ENCODE assay signal across 6 cellular contexts in the genomic region with DNA sequence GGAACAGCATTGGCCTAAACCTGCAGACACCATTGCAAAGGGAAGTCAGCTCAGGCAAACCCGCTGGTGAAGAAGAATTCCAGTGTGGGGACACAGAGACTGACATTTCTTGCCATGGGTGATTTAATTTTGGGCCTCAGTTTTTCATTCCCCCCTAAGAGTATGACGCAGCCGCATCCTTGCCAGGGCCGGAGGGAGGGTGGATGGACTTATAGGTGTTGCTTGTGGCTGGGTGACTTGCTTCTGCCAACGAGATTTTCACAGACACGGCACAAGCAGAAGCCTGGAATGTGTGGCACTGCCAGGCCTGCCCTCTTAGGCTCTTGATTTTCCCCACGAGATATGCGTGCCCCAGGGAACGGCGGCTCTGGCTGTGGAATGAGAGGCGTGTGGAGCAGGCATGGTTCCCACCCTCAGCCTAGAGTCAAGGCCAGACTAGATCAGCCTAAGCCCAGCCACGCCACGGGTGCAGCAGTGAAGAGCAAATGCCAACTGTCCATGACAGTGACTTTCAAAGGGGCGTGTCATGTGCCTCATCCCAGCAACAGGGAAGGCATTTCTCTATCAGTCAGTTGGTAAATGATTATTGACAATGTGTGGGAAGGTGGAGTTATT. TPM values are rescaled to one million over a fixed set of nuclear protein-coding genes. Genes with fewer than 3 reads are reported as not detected.
A peak's percentile ranks its signal among the peaks of the same experiment; 100 is the strongest.
DNase-seq lines count a peak whose midpoint lies in the region; ATAC-seq and TF ChIP-seq lines count a peak whose summit lies in the region.
"Not testable (repeated sequence)": the region's sequence is repeated elsewhere in the genome, so short reads cannot be mapped to it uniquely, and the experiment has no call there.

No MANE protein-coding gene starts in this region.

- peaks cover 36% of the 10 kb centered on the region for H4K20me1 ChIP-seq in Loucy (ENCODE audit: insufficient read depth, low read length, poor library complexity, severe bottlenecking)

- H3K27ac ChIP-seq in CD8-positive, alpha-beta memory T cell (ENCODE audit: low read depth, low read length) = not testable (repeated sequence)

- H2AFZ ChIP-seq in Loucy (ENCODE audit: low read length) = not testable (repeated sequence)

- H3K27me3 ChIP-seq in CD8-positive, alpha-beta memory T cell (ENCODE audit: insufficient read depth, low read length, poor library complexity, severe bottlenecking); Loucy (ENCODE audit: insufficient read depth, low read length, poor library complexity, severe bottlenecking): not testable (repeated sequence)

- not testable (repeated sequence) for H3K9me2 ChIP-seq in Loucy (replicated peaks; ENCODE audit: low read depth, low read length)

- ATAC-seq in central memory CD8-positive, alpha-beta T cell (replicated peaks; ENCODE audit: extremely low read depth, poor library complexity, severe bottlenecking); stimulated activated effector memory CD8-positive, alpha-beta T cell treated with anti-CD3 and anti-CD28 coated beads, Interleukin-12 subunit alpha, Interleukin-12 subunit beta, amount 100 ng/mL, for 72 hours: not testable (repeated sequence)

- peaks cover 48 to 75% (median 57%) of the 10 kb centered on the region in 3 donors for H3K4me1 Mint-ChIP-seq in CD8-positive, alpha-beta memory T cell
- H3K4me1 Mint-ChIP-seq in activated naive CD4-positive, alpha-beta T cell treated with anti-CD3 and anti-CD28 coated beads, Interleukin-2, amount 10 ng/mL, durations not matched to agents 7 days and 5 days = peaks cover 23% of the 10 kb centered on the region
- H3K4me1 Mint-ChIP-seq in central memory CD8-positive, alpha-beta T cell = peaks cover 56% of the 10 kb centered on the region
- not testable (repeated sequence) for H3K4me1 Mint-ChIP-seq in neural crest cell
- peaks cover 53% of the 10 kb centered on the region for H3K4me1 Mint-ChIP-seq in stimulated activated effector memory CD8-positive, alpha-beta T cell treated with anti-CD3 and anti-CD28 coated beads, Interleukin-12 subunit alpha, Interleukin-12 subunit beta, amount 100 ng/mL, for 72 hours

- not testable (repeated sequence) for H3K4me1 ChIP-seq in CD8-positive, alpha-beta memory T cell (ENCODE audit: insufficient read depth, low read length)
- H3K4me1 ChIP-seq in Loucy (ENCODE audit: insufficient read depth, low read length, poor library complexity, severe bottlenecking) = peaks cover 28% of the 10 kb centered on the region

- not testable (repeated sequence) for TF ChIP-seq CTCF in Loucy (conservative IDR thresholded peaks at IDR 0.05; ENCODE audit: low read length); neural crest cell (conservative IDR thresholded peaks at IDR 0.05)

- H3K36me3 Mint-ChIP-seq in CD8-positive, alpha-beta memory T cell = peaks cover 2 to 68% (median 7%) of the 10 kb centered on the region in 3 donors
- H3K36me3 Mint-ChIP-seq in activated naive CD4-positive, alpha-beta T cell treated with anti-CD3 and anti-CD28 coated beads, Interleukin-2, amount 10 ng/mL, durations not matched to agents 7 days and 5 days = peaks cover 30% of the 10 kb centered on the region
- H3K36me3 Mint-ChIP-seq in central memory CD8-positive, alpha-beta T cell (ENCODE audit: insufficient read depth) = peaks cover 23% of the 10 kb centered on the region
- H3K36me3 Mint-ChIP-seq in neural crest cell (ENCODE audit: low read depth) = peaks cover 43% of the 10 kb centered on the region
- peaks cover 84% of the 10 kb centered on the region for H3K36me3 Mint-ChIP-seq in stimulated activated effector memory CD8-positive, alpha-beta T cell treated with anti-CD3 and anti-CD28 coated beads, Interleukin-12 subunit alpha, Interleukin-12 subunit beta, amount 100 ng/mL, for 72 hours

- H3K27ac Mint-ChIP-seq in CD8-positive, alpha-beta memory T cell = peak overlapping the region in 5 of 8 donors; percentile 7 to 86 (median 43)
- peak overlapping the region; percentile 42 for H3K27ac Mint-ChIP-seq in activated naive CD4-positive, alpha-beta T cell treated with anti-CD3 and anti-CD28 coated beads, Interleukin-2, amount 10 ng/mL, durations not matched to agents 7 days and 5 days
- peak overlapping the region; percentile 20 for H3K27ac Mint-ChIP-seq in central memory CD8-positive, alpha-beta T cell (ENCODE audit: low read depth)
- not testable (repeated sequence) for H3K27ac Mint-ChIP-seq in neural crest cell (ENCODE audit: unreplicated experiment)
- peak overlapping the region; percentile 79 for H3K27ac Mint-ChIP-seq in stimulated activated effector memory CD8-positive, alpha-beta T cell treated with anti-CD3 and anti-CD28 coated beads, Interleukin-12 subunit alpha, Interleukin-12 subunit beta, amount 100 ng/mL, for 72 hours

- H3K9ac ChIP-seq in Loucy (ENCODE audit: low read depth, low read length, poor library complexity, severe bottlenecking) = not testable (repeated sequence)

- DNase-seq in CD8-positive, alpha-beta memory T cell; activated naive CD4-positive, alpha-beta T cell treated with anti-CD3 and anti-CD28 coated beads, Interleukin-2, amount 10 ng/mL, durations not matched to agents 7 days and 5 days; central memory CD8-positive, alpha-beta T cell (ENCODE audit: low spot score in 2 of 2); neural crest cell (ENCODE audit: low read depth, low spot score); stimulated activated effector memory CD8-positive, alpha-beta T cell treated with anti-CD3 and anti-CD28 coated beads, Interleukin-12 subunit alpha, Interleukin-12 subunit beta, amount 100 ng/mL, for 72 hours (ENCODE audit: low spot score in 2 of 2): not testable (repeated sequence)

- POLR2A ChIA-PET in CD8-positive, alpha-beta memory T cell (lab: Charles Lee) = not testable (repeated sequence)

- H3K4me3 ChIP-seq in CD8-positive, alpha-beta memory T cell (ENCODE audit: low read length); Loucy (ENCODE audit: low read length, poor library complexity, severe bottlenecking): not testable (repeated sequence)

- H3K27me3 Mint-ChIP-seq in CD8-positive, alpha-beta memory T cell; activated naive CD4-positive, alpha-beta T cell treated with anti-CD3 and anti-CD28 coated beads, Interleukin-2, amount 10 ng/mL, durations not matched to agents 7 days and 5 days; central memory CD8-positive, alpha-beta T cell; neural crest cell (ENCODE audit: low read depth): not testable (repeated sequence)

- peak overlapping the region; percentile 42 for H3K4me2 ChIP-seq in Loucy (ENCODE audit: low read depth, low read length, poor library complexity, severe bottlenecking)

- H3K9me3 ChIP-seq in CD8-positive, alpha-beta memory T cell (ENCODE audit: low read length); Loucy (ENCODE audit: insufficient read depth, low read depth, low read length): not testable (repeated sequence)

- CTCF ChIA-PET in CD8-positive, alpha-beta memory T cell (lab: Charles Lee); activated naive CD4-positive, alpha-beta T cell treated with anti-CD3 and anti-CD28 coated beads, Interleukin-2, amount 10 ng/mL, durations not matched to agents 7 days and 5 days (lab: Charles Lee): not testable (repeated sequence)

- not testable (repeated sequence) for H3K9me3 Mint-ChIP-seq in CD8-positive, alpha-beta memory T cell; activated naive CD4-positive, alpha-beta T cell treated with anti-CD3 and anti-CD28 coated beads, Interleukin-2, amount 10 ng/mL, durations not matched to agents 7 days and 5 days; central memory CD8-positive, alpha-beta T cell; stimulated activated effector memory CD8-positive, alpha-beta T cell treated with anti-CD3 and anti-CD28 coated beads, Interleukin-12 subunit alpha, Interleukin-12 subunit beta, amount 100 ng/mL, for 72 hours
- peaks cover 17% of the 10 kb centered on the region for H3K9me3 Mint-ChIP-seq in neural crest cell

- not testable (repeated sequence) for H3K4me3 Mint-ChIP-seq in CD8-positive, alpha-beta memory T cell; activated naive CD4-positive, alpha-beta T cell treated with anti-CD3 and anti-CD28 coated beads, Interleukin-2, amount 10 ng/mL, durations not matched to agents 7 days and 5 days; central memory CD8-positive, alpha-beta T cell; stimulated activated effector memory CD8-positive, alpha-beta T cell treated with anti-CD3 and anti-CD28 coated beads, Interleukin-12 subunit alpha, Interleukin-12 subunit beta, amount 100 ng/mL, for 72 hours
- H3K4me3 Mint-ChIP-seq in neural crest cell = peak overlapping the region; percentile 54

- not testable (repeated sequence) for H3F3A ChIP-seq in Loucy (ENCODE audit: low read depth)

- peaks cover 94% of the 10 kb centered on the region for H3K79me2 ChIP-seq in Loucy (ENCODE audit: insufficient read depth, low read length)

- not testable (repeated sequence) for H3K36me3 ChIP-seq in CD8-positive, alpha-beta memory T cell (ENCODE audit: insufficient read depth, low read length)
- peaks cover 22% of the 10 kb centered on the region; the same call in 1 of the 2 replicates for H3K36me3 ChIP-seq in Loucy (ENCODE audit: insufficient read depth, low read length)

RNA-seq across cellular contexts. Expression of gene PDCD6, which starts 7.7 kb away (rescaled TPM):
- total RNA-seq in CD8-positive, alpha-beta memory T cell = 100 to 1,000 TPM in 1 of 2 experiments, 10 to 100 TPM in 1; 100.0 to 105 TPM
- 194 TPM for polyA plus RNA-seq in CD8-positive, alpha-beta memory T cell
- 76.8 and 81.6 TPM in 2 replicates for total RNA-seq in neural crest cell

RNA-seq across cellular contexts. Expression of gene AHRR, which starts 42.4 kb away (rescaled TPM):
- total RNA-seq in CD8-positive, alpha-beta memory T cell = 10 to 100 TPM; 31.7 to 38.2 TPM
- not detected for polyA plus RNA-seq in CD8-positive, alpha-beta memory T cell
- total RNA-seq in neural crest cell = 1.0 and 1.3 TPM in 2 replicates

Comparison
In these comparisons a context has a peak if more than half of its experiments do, and no peak if none do; other contexts are left out.
1. RNA of gene AHRR, which starts 42.4 kb away (total RNA-seq): 31.7 to 38.2 TPM in CD8-positive, alpha-beta memory T cell; 1.0 to 1.3 TPM in neural crest cell; every median in the first group is over 10 times any median in the second.